Comparison of ENCODE assay signal across 15 cellular contexts in the genomic region with DNA sequence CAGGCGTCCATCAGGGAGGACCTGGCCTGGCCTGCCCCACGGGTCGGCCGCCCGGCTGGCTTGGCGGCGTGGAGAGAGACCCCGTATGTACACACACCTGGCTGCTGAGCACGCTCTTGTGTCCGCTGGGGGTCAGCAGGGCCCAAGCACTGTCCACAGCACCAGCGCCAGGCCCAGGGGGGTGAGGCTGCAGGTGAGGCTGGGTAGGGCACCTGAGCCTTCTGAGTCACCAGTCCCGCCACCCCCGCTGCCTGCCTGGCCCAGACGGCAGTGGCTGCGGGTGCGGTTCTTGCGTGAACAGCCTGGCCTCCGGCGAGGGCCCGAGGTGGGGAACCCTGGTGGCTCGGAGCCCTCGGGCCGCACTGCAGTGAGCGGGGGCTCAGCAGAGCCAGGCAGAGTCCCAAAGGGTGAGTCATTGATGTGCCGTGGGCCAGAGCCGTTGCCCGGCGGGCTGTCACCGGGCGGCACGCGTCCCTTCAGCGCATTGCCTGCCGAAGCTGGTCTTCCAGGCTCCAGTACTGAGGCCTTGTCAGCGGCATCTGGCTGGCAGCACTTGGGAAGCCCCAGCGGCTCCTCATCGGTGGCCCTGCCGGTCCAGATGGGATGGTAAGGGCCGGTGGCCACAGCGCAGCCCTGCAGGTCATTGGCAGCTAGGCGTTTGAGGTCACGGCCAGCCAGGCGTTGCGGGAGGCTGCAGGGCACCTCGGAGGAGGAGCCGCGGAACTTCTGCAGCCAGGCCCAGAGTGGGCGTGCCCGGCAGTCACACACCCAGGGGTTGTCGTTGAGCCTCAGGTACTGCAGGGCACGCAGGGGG.
DNase-seq lines count a peak whose midpoint lies in the region; ATAC-seq and TF ChIP-seq lines count a peak whose summit lies in the region.
"Had no signal": no experiment of that assay in that cellular context is flagged by ENCODE, and none has a peak within 500 bp of the region (broad histone marks: within the 10 kb centered on the region; RNA-seq: fewer than 3 reads in every experiment).

No MANE protein-coding gene starts in this region.

- H3K4me3 ChIP-seq in HEK293 (ENCODE audit: low read depth, low read length): no peak overlapping the region
- H3K4me3 ChIP-seq: lung, ovary, SK-N-MC, upper lobe of left lung had no signal

- no peaks in the 10 kb centered on the region for H3K27me3 Mint-ChIP-seq in central memory CD8-positive, alpha-beta T cell

- peaks cover 41% of the 10 kb centered on the region for H3K4me1 Mint-ChIP-seq in central memory CD8-positive, alpha-beta T cell

- H3K36me3 ChIP-seq in HEK293 (ENCODE audit: control insufficient read depth in 2 of 2, insufficient read depth in 1 of 2, low read length in 2 of 2): peaks cover 0 to 17% of the 10 kb centered on the region in 2 experiments; a peak in 1 of 3 replicates
- H3K36me3 ChIP-seq: ovary, upper lobe of left lung had no signal

- no peaks in the 10 kb centered on the region for H3K9me3 Mint-ChIP-seq in central memory CD8-positive, alpha-beta T cell

- DNase-seq in Ammon's horn (ENCODE audit: low spot score) (peak; percentile 62), midbrain (lab: John Stamatoyannopoulos, UW) (peak; percentile 16), retina (no peak)
- no peak for DNase-seq in central memory CD8-positive, alpha-beta T cell (ENCODE audit: low spot score in 2 of 2)
- DNase-seq in stimulated activated CD4-positive, alpha-beta T cell treated with anti-CD3 and anti-CD28 coated beads, Interleukin-4, amount 100 ng/mL, for 24 hours: no peak
- DNase-seq: DMS79, NCI-H1105, NCI-H226 had no signal

- no peak overlapping the region for H3K27ac ChIP-seq in HEK293 (ENCODE audit: extremely low read depth, low read depth, low read length)
- H3K27ac ChIP-seq: SK-N-MC had no signal

- CTCF ChIA-PET in HEK293 (lab: Yijun Ruan, JAX): no interaction called here

- H3K4me1 ChIP-seq in HEK293 (ENCODE audit: control insufficient read depth, insufficient read depth, low read length): peaks cover 25% of the 10 kb centered on the region

- no peaks in the 10 kb centered on the region for H3K9me3 ChIP-seq in HEK293 (ENCODE audit: control insufficient read depth, insufficient read depth, low read depth, low read length)
- H3K9me3 ChIP-seq: ovary, upper lobe of left lung had no signal

- no peak for ATAC-seq in central memory CD8-positive, alpha-beta T cell (replicated peaks; ENCODE audit: extremely low read depth, poor library complexity, severe bottlenecking)
- no peak for ATAC-seq in HG03135 (IDR thresholded peaks at IDR 0.05; ENCODE audit: unreplicated experiment)
- no peak for ATAC-seq in HG02870 (IDR thresholded peaks at IDR 0.05; ENCODE audit: unreplicated experiment)

- H3K4me3 Mint-ChIP-seq in central memory CD8-positive, alpha-beta T cell: peak overlapping the region; percentile 73

- peaks cover 9% of the 10 kb centered on the region for H3K36me3 Mint-ChIP-seq in central memory CD8-positive, alpha-beta T cell (ENCODE audit: insufficient read depth)

- peak overlapping the region; percentile 87 for H3K27ac Mint-ChIP-seq in central memory CD8-positive, alpha-beta T cell (ENCODE audit: low read depth)

- TF ChIP-seq CTCF in HEK293 (tag by site-specific recombination; IDR thresholded peaks at IDR 0.05): no peak

- POLR2A ChIA-PET in HEK293 (lab: Yijun Ruan, JAX): no interaction called here

TF ChIP-seq in HEK293, 187 proteins besides CTCF, POLR2A, EP300 and RAD21:
- TF ChIP-seq ZBTB8A (tag by site-specific recombination; IDR thresholded peaks at IDR 0.05) (0 out of 2 replicates have a peak, but pooled peaks have one; percentile 36), GLI2 (tag by site-specific recombination; IDR thresholded peaks at IDR 0.05; ENCODE audit: borderline replicate concordance, low read depth) (no peak), ZFHX2 (tag by site-specific recombination; conservative IDR thresholded peaks at IDR 0.05) (0 out of 2 replicates have a peak, but pooled peaks have one; percentile 30), ZXDB (tag by site-specific recombination; IDR thresholded peaks at IDR 0.05) (no peak)
TF ChIP-seq in HEK293: peak in this region for 2.

Comparison
In these comparisons a context has a peak if more than half of its experiments do, and no peak if none do; other contexts are left out.
1. DNase-seq: peak in Ammon's horn (single experiment) and midbrain (single experiment); none in central memory CD8-positive, alpha-beta T cell (0 of 2), stimulated activated CD4-positive, alpha-beta T cell treated with anti-CD3 and anti-CD28 coated beads, Interleukin-4, amount 100 ng/mL, for 24 hours (single experiment) and retina (single experiment).